ENCODE assay signal across 32 cellular contexts in genomic region chr3:187758318-187758717, GRCh38. TPM values are rescaled to one million over a fixed set of nuclear protein-coding genes. Genes with fewer than 3 reads are reported as not detected.
"Had no signal": no experiment of that assay in that cellular context is flagged by ENCODE, and none has a peak within 500 bp of the region (broad histone marks: within the 10 kb centered on the region; RNA-seq: fewer than 3 reads in every experiment).

No MANE protein-coding gene starts in this region.

- H3K27ac ChIP-seq: coronary artery, dorsolateral prefrontal cortex, heart left ventricle, left ventricle myocardium inferior, parathyroid adenoma, prostate gland, spleen, testis, tibial nerve had no signal

- H3K27me3 Mint-ChIP-seq: stimulated activated naive CD8-positive, alpha-beta T cell treated with anti-CD3 and anti-CD28 coated beads, Interleukin-15, amount 100 ng/mL, for 72 hours had no signal

- H3K4me1 ChIP-seq: heart left ventricle, left ventricle myocardium inferior, parathyroid adenoma, prostate gland, spleen, testis, tibial nerve had no signal

- H3K36me3 Mint-ChIP-seq: natural killer cell treated with Interleukin-12 subunit alpha and Interleukin-12 subunit beta and Interleukin-15 and Interleukin-18, amount 100 ng/mL, for 72 hours; stimulated activated memory B cell treated with anti-CD40 and anti-IgM and Interleukin-4, amounts not matched to agents 10 μg/mL and 1 μg/mL and 100 μg/mL, for 72 hours had no signal

- H3K36me3 ChIP-seq: heart left ventricle, left ventricle myocardium inferior, prostate gland, spleen, tibial nerve had no signal

- ATAC-seq: heart left ventricle; left cardiac atrium; natural killer cell treated with Interleukin-12 subunit alpha and Interleukin-12 subunit beta and Interleukin-15 and Interleukin-18, amount 100 ng/mL, for 72 hours; sciatic nerve; stimulated activated memory B cell treated with anti-CD40 and anti-IgM and Interleukin-4, amounts not matched to agents 10 μg/mL and 1 μg/mL and 100 μg/mL, for 72 hours; stimulated activated naive CD8-positive, alpha-beta T cell treated with anti-CD3 and anti-CD28 coated beads, Interleukin-15, amount 100 ng/mL, for 72 hours had no signal

- H3K27ac Mint-ChIP-seq: natural killer cell treated with Interleukin-12 subunit alpha and Interleukin-12 subunit beta and Interleukin-15 and Interleukin-18, amount 100 ng/mL, for 72 hours; stimulated activated memory B cell treated with anti-CD40 and anti-IgM and Interleukin-4, amounts not matched to agents 10 μg/mL and 1 μg/mL and 100 μg/mL, for 72 hours; stimulated activated naive CD8-positive, alpha-beta T cell treated with anti-CD3 and anti-CD28 coated beads, Interleukin-15, amount 100 ng/mL, for 72 hours had no signal

- H3K4me1 Mint-ChIP-seq: stimulated activated memory B cell treated with anti-CD40 and anti-IgM and Interleukin-4, amounts not matched to agents 10 μg/mL and 1 μg/mL and 100 μg/mL, for 72 hours had no signal

- H3K4me3 ChIP-seq: coronary artery, dorsolateral prefrontal cortex, heart left ventricle, left ventricle myocardium inferior, lung, prostate gland, spleen, testis, tibial nerve had no signal

- H3K4me3 Mint-ChIP-seq: natural killer cell treated with Interleukin-12 subunit alpha and Interleukin-12 subunit beta and Interleukin-15 and Interleukin-18, amount 100 ng/mL, for 72 hours; stimulated activated memory B cell treated with anti-CD40 and anti-IgM and Interleukin-4, amounts not matched to agents 10 μg/mL and 1 μg/mL and 100 μg/mL, for 72 hours; stimulated activated naive CD8-positive, alpha-beta T cell treated with anti-CD3 and anti-CD28 coated beads, Interleukin-15, amount 100 ng/mL, for 72 hours had no signal

- H3K9me3 ChIP-seq: heart left ventricle, left ventricle myocardium inferior, prostate gland, spleen, testis, tibial nerve had no signal

- FAIRE-seq: islet of Langerhans had no signal

- H3K9ac ChIP-seq: parathyroid adenoma had no signal

- H3K9me3 Mint-ChIP-seq: natural killer cell treated with Interleukin-12 subunit alpha and Interleukin-12 subunit beta and Interleukin-15 and Interleukin-18, amount 100 ng/mL, for 72 hours; stimulated activated memory B cell treated with anti-CD40 and anti-IgM and Interleukin-4, amounts not matched to agents 10 μg/mL and 1 μg/mL and 100 μg/mL, for 72 hours had no signal

- DNase-seq: dorsolateral prefrontal cortex; effector CD8-positive, alpha-beta T cell; foreskin melanocyte; heart left ventricle; hypothalamus; left cardiac atrium; left ventricle myocardium inferior; mesenchymal stem cell; midbrain; retina; spleen; stimulated activated CD4-positive, alpha-beta T cell treated with anti-CD3 and anti-CD28 coated beads, Interleukin-15, amount 100 ng/mL, for 24 hours; stimulated activated CD4-positive, alpha-beta T cell treated with anti-CD3 and anti-CD28 coated beads, Interleukin-1b, Interleukin-23, amount 100 ng/mL, for 48 hours; stimulated activated CD4-positive, alpha-beta T cell treated with anti-CD3 and anti-CD28 coated beads, Interleukin-4, amount 100 ng/mL, for 24 hours; stimulated activated naive CD8-positive, alpha-beta T cell treated with anti-CD3 and anti-CD28 coated beads, Interleukin-15, amount 100 ng/mL, for 72 hours; testis had no signal

RNA-seq across cellular contexts. Expression of gene RTP2, which starts 56.0 kb away (rescaled TPM):
- total RNA-seq: chondrocyte; dorsolateral prefrontal cortex; glomerular endothelial cell; heart left ventricle; left cardiac atrium; left ventricle myocardium inferior; lung; natural killer cell treated with Interleukin-12 subunit alpha and Interleukin-12 subunit beta and Interleukin-15 and Interleukin-18, amount 100 ng/mL, for 72 hours; omental fat pad; prostate gland; sciatic nerve; skeletal muscle tissue; spleen; subcutaneous adipose tissue; tibial nerve; ureter had no signal
- polyA plus RNA-seq: esophagus, heart left ventricle, lung, spleen had no signal
